Comparison of ENCODE assay signal across 23 cellular contexts in the genomic region with DNA sequence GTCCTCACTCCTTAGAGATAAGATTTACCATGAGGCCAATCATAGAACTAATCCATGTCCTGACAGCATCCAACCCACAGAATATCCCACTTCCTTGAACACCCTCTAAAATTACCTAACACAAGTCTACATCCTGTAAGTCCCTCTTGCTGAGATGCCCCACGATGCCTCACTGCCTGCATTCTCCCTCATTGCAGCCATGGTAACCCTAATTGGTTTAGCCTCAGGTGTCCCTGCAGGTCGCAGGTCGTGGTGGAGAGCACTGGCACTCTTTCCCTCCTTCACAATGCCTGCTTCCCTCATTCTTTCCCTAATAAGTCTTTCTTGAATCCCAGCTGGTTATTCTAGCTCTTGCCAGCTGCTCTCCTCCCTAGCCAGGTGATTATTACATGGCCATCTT. TPM values are rescaled to one million over a fixed set of nuclear protein-coding genes. Genes with fewer than 3 reads are reported as not detected.
DNase-seq lines count a peak whose midpoint lies in the region; ATAC-seq and TF ChIP-seq lines count a peak whose summit lies in the region.
"Had no signal": no experiment of that assay in that cellular context is flagged by ENCODE, and none has a peak within 500 bp of the region (broad histone marks: within the 10 kb centered on the region; RNA-seq: fewer than 3 reads in every experiment).

No MANE protein-coding gene starts in this region.

- H3K36me3 Mint-ChIP-seq in glutamatergic neuron (ENCODE audit: unreplicated experiment) = no peaks in the 10 kb centered on the region

- no peak overlapping the region for H3K27ac ChIP-seq in substantia nigra (ENCODE audit: low read depth, low read length, poor library complexity, severe bottlenecking)

- H3K27me3 Mint-ChIP-seq in glutamatergic neuron (ENCODE audit: unreplicated experiment) = peaks cover 2% of the 10 kb centered on the region

- no peaks in the 10 kb centered on the region for H3K9me3 Mint-ChIP-seq in glutamatergic neuron (ENCODE audit: unreplicated experiment)

- H3K4me3 Mint-ChIP-seq in glutamatergic neuron (ENCODE audit: unreplicated experiment) = no peak overlapping the region

- peak overlapping the region; percentile 20 for H3K27ac Mint-ChIP-seq in glutamatergic neuron (ENCODE audit: unreplicated experiment)

- ATAC-seq in GM18870 (IDR thresholded peaks at IDR 0.05; ENCODE audit: unreplicated experiment) = no peak
- no peak for ATAC-seq in HG03521 (IDR thresholded peaks at IDR 0.05; ENCODE audit: unreplicated experiment)
- ATAC-seq: PC-3, SK-N-SH treated with all-trans-retinoic acid at 6 μM for 48 hours had no signal

- no peak for TF ChIP-seq CTCF in glutamatergic neuron (IDR thresholded peaks at IDR 0.05; ENCODE audit: partially characterized antibody, unreplicated experiment)

- H3K4me1 Mint-ChIP-seq in glutamatergic neuron (ENCODE audit: low read depth, unreplicated experiment) = peaks cover 14% of the 10 kb centered on the region

- DNase-seq in NCI-H345 (lab: John Stamatoyannopoulos, UW) (peak; percentile 6), NCI-H345 treated with DMSO at 0.1 percent for 48 hours (lab: John Stamatoyannopoulos, UW; ENCODE audit: unreplicated experiment) (no peak), SK-N-DZ (ENCODE audit: low spot score) (peak; percentile 26), glutamatergic neuron (no peak), substantia nigra (lab: John Stamatoyannopoulos, UW) (no peak)
- DNase-seq: DMS153; DND-41; GOT3; IMR-90; KG1; MG63; NCI-H1417 treated with DMSO at 0.1 percent for 48 hours; NCI-H1694 treated with DMSO at 0.1 percent for 48 hours; NCI-H2081; NCI-H446; NCI-H69; NK-92 treated with Interleukin-12 subunit alpha and Interleukin-12 subunit beta, amount 100 ng/mL, for 24 hours; PC-3 had no signal

RNA-seq across cellular contexts. Expression of a gene that starts 35.3 kb away (rescaled TPM):
- 0.10 TPM in 1 of 2 replicates, not detected in the other for polyA plus RNA-seq in SK-N-DZ (2014; cell fraction: cytosol; rRNA removed)
- not detected in 2 replicates for polyA plus RNA-seq in SK-N-DZ (2014; cell fraction: nucleus; rRNA removed)
- 22.0 TPM for total RNA-seq in glutamatergic neuron (ENCODE audit: unreplicated experiment)
- total RNA-seq: A172, PC-3 had no signal
- polyA plus RNA-seq: BJ had no signal

Comparison
In these comparisons a context has a peak if more than half of its experiments do, and no peak if none do; other contexts are left out.
1. DNase-seq: peak in NCI-H345 (single experiment) and SK-N-DZ (single experiment); none in NCI-H345 treated with DMSO at 0.1 percent for 48 hours (single experiment), glutamatergic neuron (single experiment) and substantia nigra (0 of 49).